In genomic region chr18:49723648-49724180, GRCh38 we compare ENCODE assay signal across 10 cellular contexts.
DNase-seq lines count a peak whose midpoint lies in the region; ATAC-seq, FAIRE-seq and TF ChIP-seq lines count a peak whose summit lies in the region.
"Had no signal": no experiment of that assay in that cellular context is flagged by ENCODE, and none has a peak within 500 bp of the region (broad histone marks: within the 10 kb centered on the region; RNA-seq: fewer than 3 reads in every experiment).

No MANE protein-coding gene starts in this region.

- DNase-seq in GM18507 (ENCODE audit: extremely low spot score, insufficient read length, low read depth) (no peak), GM12878 (ENCODE audit: low read depth, low spot score) (peak; percentile 43), osteoblast (ENCODE audit: insufficient read length, low spot score, missing footprints) (peak; percentile 46), left lobe of liver (ENCODE audit: low spot score) (no peak), NCI-H1417 treated with DMSO at 0.1 percent for 48 hours (lab: John Stamatoyannopoulos, UW) (no peak), NCI-H2107 treated with DMSO at 0.1 percent for 48 hours (lab: John Stamatoyannopoulos, UW; ENCODE audit: unreplicated experiment) (no peak)
- DNase-seq: activated CD4-positive, CD25-positive, alpha-beta regulatory T cell had no signal

- in situ Hi-C loops in GM12878 (cut with MboI) = no loop called here

- intact Hi-C loops in GM12878 (cut with micrococcal nuclease; ENCODE audit: unreplicated experiment) = no loop called here

- RAD21 ChIA-PET in GM12878 (lab: Charles Lee; ENCODE audit: unreplicated experiment) = interaction anchor here (0.8 kb wide), 1 partner anchor 10 kb away, joined by 3 read pairs; no protein-coding TSS in a partner anchor

- no peak for TF ChIP-seq RAD21 in GM12878 (IDR thresholded peaks at IDR 0.05; ENCODE audit: insufficient read depth, low read depth, low read length)

- H3K4me1 ChIP-seq in GM12878 (ENCODE audit: control insufficient read depth, insufficient read depth, low read length) (peaks cover 5% of the 10 kb centered on the region), osteoblast (ENCODE audit: insufficient read depth, low read length) (peaks cover 20% of the 10 kb centered on the region)

- BruUV-seq in GM12878 (replicated peaks; lab: Mats Ljungman, UMichigan) = no TSS peak

- TF ChIP-seq POLR2A in GM12878 (IDR thresholded peaks at IDR 0.05; ENCODE audit: low read depth, low read length) = no peak

- peak; percentile 35 to 61; a peak in 2 of 4 replicates for TF ChIP-seq EP300 in GM12878 (IDR thresholded peaks at IDR 0.05; ENCODE audit: borderline replicate concordance in 1 of 2, control insufficient read depth in 1 of 2, low read depth in 2 of 2, low read length in 2 of 2)

- H3K9ac ChIP-seq in GM12878 (ENCODE audit: control insufficient read depth, insufficient read depth, low read length) = no peak overlapping the region
- H3K9ac ChIP-seq: KMS-11 had no signal

- H2AFZ ChIP-seq in GM12878 (ENCODE audit: control insufficient read depth, low read depth, low read length) = no peak overlapping the region
- H2AFZ ChIP-seq in osteoblast (ENCODE audit: low read length) = peak overlapping the region; percentile 71

- POLR2A ChIA-PET in GM12878 (lab: Charles Lee) = interaction anchor here (0.8 kb wide), 1 partner anchor 255 kb away, joined by 3 read pairs; no protein-coding TSS in a partner anchor

- CTCF ChIA-PET in GM12878 (lab: Yijun Ruan, JAX) = interaction anchor here (1.4 to 2.7 kb wide), 3 partner anchors 8 to 213 kb away, joined by 4 to 6 read pairs (median 4); no protein-coding TSS in a partner anchor

- H3K4me2 ChIP-seq in GM12878 (ENCODE audit: control insufficient read depth, insufficient read depth) (0 out of 2 replicates have a peak overlapping the region, but pooled peaks have one; percentile 20), osteoblast (ENCODE audit: insufficient read depth, low read length) (peak overlapping the region; percentile 74)
- H3K4me2 ChIP-seq: KMS-11 had no signal

- H3K9me3 ChIP-seq in GM12878 (replicated peaks; ENCODE audit: control insufficient read depth, insufficient read depth, low read length) (no peaks in the 10 kb centered on the region), osteoblast (ENCODE audit: low read depth, low read length) (no peaks in the 10 kb centered on the region)

- SMC1A ChIA-PET in GM12878 (lab: Charles Lee; ENCODE audit: uncharacterized antibody, unreplicated experiment) = interaction anchor here (1.4 to 1.7 kb wide), 3 partner anchors 9 to 50 kb away, joined by 3 read pairs; no protein-coding TSS in a partner anchor

- H3K36me3 ChIP-seq in GM12878 (ENCODE audit: control insufficient read depth in 2 of 2, insufficient read depth in 2 of 2, low read length in 1 of 2) (no peaks in the 10 kb centered on the region), osteoblast (ENCODE audit: insufficient read depth, low read length) (no peaks in the 10 kb centered on the region)

- H3K4me3 ChIP-seq in GM12878 (no peak overlapping the region), osteoblast (ENCODE audit: insufficient read depth, low read length) (peak overlapping the region; percentile 50)

- H4K20me1 ChIP-seq in GM12878 (ENCODE audit: control insufficient read depth, insufficient read depth) = no peaks in the 10 kb centered on the region
- no peaks in the 10 kb centered on the region for H4K20me1 ChIP-seq in osteoblast (ENCODE audit: insufficient read depth, low read length)

- H3K27ac ChIP-seq in GM12878 (ENCODE audit: control insufficient read depth, insufficient read depth) = no peak overlapping the region
- H3K27ac ChIP-seq in osteoblast (ENCODE audit: low read depth, low read length) = no peak overlapping the region
- H3K27ac ChIP-seq: KMS-11 had no signal

- no peaks in the 10 kb centered on the region for H3K79me2 ChIP-seq in GM12878 (ENCODE audit: control insufficient read depth, insufficient read depth, low read length)
- no peaks in the 10 kb centered on the region for H3K79me2 ChIP-seq in osteoblast (ENCODE audit: insufficient read depth, low read length)

- ATAC-seq in HG03442 (IDR thresholded peaks at IDR 0.05; ENCODE audit: unreplicated experiment) (peak; percentile 86), GM12878 (peak; percentile 93), left lobe of liver (no peak), GM18498 (IDR thresholded peaks at IDR 0.05; ENCODE audit: unreplicated experiment) (no peak)

- FAIRE-seq in GM18507 (lab: Jason Lieb, UNC) (peak; percentile 51), GM12878 (lab: Jason Lieb, UNC) (no peak)

- TF ChIP-seq CTCF in GM12878 (IDR thresholded peaks at IDR 0.05 in 2 of 3, conservative IDR thresholded peaks at IDR 0.05 in 1 of 3; ENCODE audit: control insufficient read depth in 2 of 3, extremely low read depth in 1 of 3, insufficient read depth in 1 of 3, low read depth in 3 of 3, low read length in 3 of 3) = no peak
- no peak for TF ChIP-seq CTCF in osteoblast (IDR thresholded peaks at IDR 0.05; ENCODE audit: extremely low read depth, low read depth, low read length)

- WGBS in GM12878 (ENCODE audit: insufficient coverage, insufficient replicate concordance, low lambda C conversion rate, missing lambda C conversion rate) = 26% methylated on average over 13 of the region's 13 CpGs

- peaks cover 0 to 3% of the 10 kb centered on the region in 2 experiments; a peak in 1 of 4 replicates for H3K27me3 ChIP-seq in GM12878 (replicated peaks in 1 of 2; ENCODE audit: control insufficient read depth in 2 of 2, insufficient read depth in 2 of 2, low read length in 1 of 2)
- no peaks in the 10 kb centered on the region for H3K27me3 ChIP-seq in osteoblast (ENCODE audit: insufficient read depth, low read length)

TF ChIP-seq in GM12878, 131 proteins besides CTCF, POLR2A, EP300 and RAD21 (continues in another document):
- TF ChIP-seq PBX3 (IDR thresholded peaks at IDR 0.05; ENCODE audit: insufficient replicate concordance, low read depth, low read length) = no peak
- TF ChIP-seq EZH2 (IDR thresholded peaks at IDR 0.05; ENCODE audit: borderline replicate concordance, control insufficient read depth, low read depth, low read length) = no peak
- TF ChIP-seq BCL11A (IDR thresholded peaks at IDR 0.05; ENCODE audit: low read depth, low read length) = no peak
- no peak for TF ChIP-seq HSF1 (IDR thresholded peaks at IDR 0.05; ENCODE audit: low read depth, low read length)
- no peak for TF ChIP-seq ESRRA (IDR thresholded peaks at IDR 0.05; ENCODE audit: low read length)
- no peak for TF ChIP-seq JUND (IDR thresholded peaks at IDR 0.05; ENCODE audit: low read depth, low read length)
- no peak for TF ChIP-seq MYC (IDR thresholded peaks at IDR 0.05; ENCODE audit: insufficient read depth, insufficient read length, insufficient replicate concordance, low read length, severe bottlenecking)
- TF ChIP-seq TCF7 (IDR thresholded peaks at IDR 0.05; ENCODE audit: borderline replicate concordance) = no peak
- no peak for TF ChIP-seq SRF (IDR thresholded peaks at IDR 0.05; ENCODE audit: low read depth in 2 of 2, low read length in 2 of 2)
- TF ChIP-seq NR2C2 (IDR thresholded peaks at IDR 0.05; ENCODE audit: borderline replicate concordance, control insufficient read depth, insufficient read length, low read depth) = no peak
- TF ChIP-seq NRF1 (conservative IDR thresholded peaks at IDR 0.05; ENCODE audit: low read depth, low read length) = no peak
- TF ChIP-seq STAT1 (conservative IDR thresholded peaks at IDR 0.05) = no peak
- no peak for TF ChIP-seq STAT3 (IDR thresholded peaks at IDR 0.05; ENCODE audit: low read depth, low read length)
- no peak for TF ChIP-seq USF1 (IDR thresholded peaks at IDR 0.05; ENCODE audit: borderline replicate concordance, extremely low read length, insufficient read depth, low read depth, low read length)
- TF ChIP-seq MLLT1 (IDR thresholded peaks at IDR 0.05) = no peak

Comparison
In these comparisons a context has a peak if more than half of its experiments do, and no peak if none do; other contexts are left out.
1. DNase-seq: peak in GM12878 (single experiment) and osteoblast (single experiment); none in GM18507 (single experiment), left lobe of liver (single experiment), NCI-H1417 treated with DMSO at 0.1 percent for 48 hours (single experiment) and NCI-H2107 treated with DMSO at 0.1 percent for 48 hours (single experiment).
2. ATAC-seq: peak in HG03442 (single experiment) and GM12878 (single experiment); none in left lobe of liver (single experiment) and GM18498 (single experiment).